Comparison of ENCODE assay signal across 9 cellular contexts in the genomic region with DNA sequence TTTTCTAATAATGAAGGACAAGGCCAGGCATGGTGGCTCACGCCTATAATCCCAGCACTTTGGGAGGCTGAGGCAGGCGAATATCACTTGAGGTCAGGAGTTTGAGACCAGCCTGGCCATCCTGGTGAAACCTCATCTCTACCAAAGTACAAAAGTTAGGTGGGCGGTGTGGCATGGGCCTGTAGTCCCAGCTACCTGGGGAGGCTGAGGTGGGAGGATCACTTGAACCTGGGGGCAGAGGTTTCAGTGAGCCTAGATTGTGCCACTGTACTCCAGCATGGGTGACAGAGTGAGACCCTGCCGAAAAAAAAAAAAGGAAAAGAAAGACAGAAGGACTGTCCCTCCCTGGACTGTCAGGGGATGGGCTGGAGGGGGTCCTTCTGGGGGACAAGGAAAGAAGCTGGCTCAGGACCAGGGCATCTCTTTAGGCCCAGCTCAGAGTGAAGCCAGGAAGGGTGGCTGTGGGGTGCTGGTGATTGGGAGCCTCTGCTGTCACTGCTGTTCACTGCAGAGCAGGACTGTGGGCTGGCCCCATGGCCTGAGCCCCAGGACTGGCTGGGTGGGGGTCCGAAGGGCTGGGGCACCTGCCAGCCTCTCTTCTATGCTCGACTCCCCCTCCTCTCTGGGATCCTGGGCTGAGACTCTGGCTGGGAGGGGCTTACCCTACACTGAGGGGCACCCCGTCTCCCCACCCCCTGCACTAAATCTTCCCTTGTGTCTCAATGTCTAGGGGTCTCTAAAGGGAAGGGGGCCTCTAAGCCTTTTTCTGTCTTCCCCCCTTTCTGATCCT. TPM values are rescaled to one million over a fixed set of nuclear protein-coding genes. Genes with fewer than 3 reads are reported as not detected.
DNase-seq lines count a peak whose midpoint lies in the region; ATAC-seq and TF ChIP-seq lines count a peak whose summit lies in the region.
"Had no signal": no experiment of that assay in that cellular context is flagged by ENCODE, and none has a peak within 500 bp of the region (broad histone marks: within the 10 kb centered on the region; RNA-seq: fewer than 3 reads in every experiment).

No MANE protein-coding gene starts in this region.

- TF ChIP-seq POLR2A in lower leg skin (IDR thresholded peaks at IDR 0.05): no peak

- POLR2A ChIA-PET in activated naive CD8-positive, alpha-beta T cell treated with anti-CD3 and anti-CD28 coated beads, Interleukin-2, amount 10 ng/mL, durations not matched to agents 7 days and 5 days (lab: Charles Lee): interaction anchor here (1.2 kb wide), 1 partner anchor 76 kb away, joined by 3 read pairs; a partner anchor contains a TSS

- ATAC-seq in activated naive CD8-positive, alpha-beta T cell treated with anti-CD3 and anti-CD28 coated beads, Interleukin-2, amount 10 ng/mL, durations not matched to agents 7 days and 5 days (ENCODE audit: low read depth): no peak

- peak overlapping the region; percentile 70 for H3K4me3 Mint-ChIP-seq in T-helper 1 cell treated with Interleukin-12 subunit alpha and Interleukin-12 subunit beta and Interleukin-4 antibody, amounts not matched to agents 30 μg/mL and 1 μg/mL, for 36 hours
- peak overlapping the region; percentile 73 for H3K4me3 Mint-ChIP-seq in activated naive CD8-positive, alpha-beta T cell treated with anti-CD3 and anti-CD28 coated beads, Interleukin-2, amount 10 ng/mL, durations not matched to agents 7 days and 5 days
- peak overlapping the region; percentile 65 to 85 (median 71) for H3K4me3 Mint-ChIP-seq in immature natural killer cell

- intact Hi-C loops in lower leg skin (cut with DNase I; ENCODE audit: low total_unique reads): loop anchor here (10.0 kb wide), 1 partner anchor 57 kb away; no protein-coding TSS in a partner anchor

- H3K9me3 Mint-ChIP-seq in T-helper 1 cell treated with Interleukin-12 subunit alpha and Interleukin-12 subunit beta and Interleukin-4 antibody, amounts not matched to agents 30 μg/mL and 1 μg/mL, for 36 hours: no peaks in the 10 kb centered on the region
- no peaks in the 10 kb centered on the region for H3K9me3 Mint-ChIP-seq in activated naive CD8-positive, alpha-beta T cell treated with anti-CD3 and anti-CD28 coated beads, Interleukin-2, amount 10 ng/mL, durations not matched to agents 7 days and 5 days
- H3K9me3 Mint-ChIP-seq in immature natural killer cell: no peaks in the 10 kb centered on the region

- peak overlapping the region; percentile 100 for H3K27ac ChIP-seq in substantia nigra (ENCODE audit: low read depth, low read length, poor library complexity, severe bottlenecking)
- H3K27ac ChIP-seq: 22Rv1 had no signal

- DNase-seq in T-helper 1 cell: no peak
- DNase-seq in activated naive CD8-positive, alpha-beta T cell treated with anti-CD3 and anti-CD28 coated beads, Interleukin-2, amount 10 ng/mL, durations not matched to agents 7 days and 5 days: no peak
- DNase-seq in immature natural killer cell: no peak
- peak in 1 of 49 donors; percentile 35 for DNase-seq in substantia nigra (lab: John Stamatoyannopoulos, UW)
- DNase-seq in lower leg skin (ENCODE audit: low spot score in 2 of 2): no peak
- no peak for DNase-seq in AML-193 (lab: John Stamatoyannopoulos, UW)
- DNase-seq in superior temporal gyrus (ENCODE audit: extremely low spot score): no peak

- WGBS in lower leg skin, 2 donors: 62 to 76% methylated on average over 7 of the region's 7 CpGs

- no peak for TF ChIP-seq CTCF in lower leg skin (IDR thresholded peaks at IDR 0.05)

- no peak overlapping the region for H3K4me3 ChIP-seq in lower leg skin (ENCODE audit: low read depth, poor library complexity, severe bottlenecking)

- peaks cover 8% of the 10 kb centered on the region for H3K4me1 Mint-ChIP-seq in T-helper 1 cell treated with Interleukin-12 subunit alpha and Interleukin-12 subunit beta and Interleukin-4 antibody, amounts not matched to agents 30 μg/mL and 1 μg/mL, for 36 hours (ENCODE audit: low read depth)
- peaks cover 9% of the 10 kb centered on the region for H3K4me1 Mint-ChIP-seq in activated naive CD8-positive, alpha-beta T cell treated with anti-CD3 and anti-CD28 coated beads, Interleukin-2, amount 10 ng/mL, durations not matched to agents 7 days and 5 days
- H3K4me1 Mint-ChIP-seq in immature natural killer cell: peaks cover 13 to 14% of the 10 kb centered on the region in 2 donors

- no peak overlapping the region for H3K27ac Mint-ChIP-seq in T-helper 1 cell treated with Interleukin-12 subunit alpha and Interleukin-12 subunit beta and Interleukin-4 antibody, amounts not matched to agents 30 μg/mL and 1 μg/mL, for 36 hours
- H3K27ac Mint-ChIP-seq in activated naive CD8-positive, alpha-beta T cell treated with anti-CD3 and anti-CD28 coated beads, Interleukin-2, amount 10 ng/mL, durations not matched to agents 7 days and 5 days: no peak overlapping the region
- peak overlapping the region in 2 of 6 donors; percentile 43 to 49 for H3K27ac Mint-ChIP-seq in immature natural killer cell

- no peaks in the 10 kb centered on the region for H3K36me3 Mint-ChIP-seq in T-helper 1 cell treated with Interleukin-12 subunit alpha and Interleukin-12 subunit beta and Interleukin-4 antibody, amounts not matched to agents 30 μg/mL and 1 μg/mL, for 36 hours (ENCODE audit: low read depth)
- H3K36me3 Mint-ChIP-seq in activated naive CD8-positive, alpha-beta T cell treated with anti-CD3 and anti-CD28 coated beads, Interleukin-2, amount 10 ng/mL, durations not matched to agents 7 days and 5 days: no peaks in the 10 kb centered on the region
- H3K36me3 Mint-ChIP-seq in immature natural killer cell: no peaks in the 10 kb centered on the region

- peaks cover 54% of the 10 kb centered on the region for H3K27me3 Mint-ChIP-seq in T-helper 1 cell treated with Interleukin-12 subunit alpha and Interleukin-12 subunit beta and Interleukin-4 antibody, amounts not matched to agents 30 μg/mL and 1 μg/mL, for 36 hours (ENCODE audit: low read depth)
- peaks cover 51% of the 10 kb centered on the region for H3K27me3 Mint-ChIP-seq in activated naive CD8-positive, alpha-beta T cell treated with anti-CD3 and anti-CD28 coated beads, Interleukin-2, amount 10 ng/mL, durations not matched to agents 7 days and 5 days
- H3K27me3 Mint-ChIP-seq in immature natural killer cell (ENCODE audit: low read depth in 3 of 3): peaks cover 5 to 10% (median 6%) of the 10 kb centered on the region in 3 donors

RNA-seq across cellular contexts. Expression of a gene that starts 0.9 kb away (rescaled TPM):
- total RNA-seq in activated naive CD8-positive, alpha-beta T cell treated with anti-CD3 and anti-CD28 coated beads, Interleukin-2, amount 10 ng/mL, durations not matched to agents 7 days and 5 days: under 1 TPM; 0.11 to 0.25 TPM
- not detected for polyA plus RNA-seq in immature natural killer cell
- 100 to 1,000 TPM; 127 to 201 (median 149) TPM for total RNA-seq in lower leg skin

Comparison
In these comparisons a context has a peak if more than half of its experiments do, and no peak if none do; other contexts are left out.
1. RNA of a gene that starts 0.9 kb away (total RNA-seq): 127 to 201 TPM in lower leg skin; 0.11 to 0.25 TPM in activated naive CD8-positive, alpha-beta T cell treated with anti-CD3 and anti-CD28 coated beads, Interleukin-2, amount 10 ng/mL, durations not matched to agents 7 days and 5 days; every median in the first group is over 100 times any median in the second.
2. Peak in every context shown above with its lines, with median percentiles within 50 percentile points of each other: H3K4me3 Mint-ChIP-seq.